In genomic region chr3:124812291-124813265, GRCh38 we compare ENCODE assay signal across 9 cellular contexts.
DNase-seq lines count a peak whose midpoint lies in the region; ATAC-seq, FAIRE-seq and TF ChIP-seq lines count a peak whose summit lies in the region.
"Had no signal": no experiment of that assay in that cellular context is flagged by ENCODE, and none has a peak within 500 bp of the region (broad histone marks: within the 10 kb centered on the region; RNA-seq: fewer than 3 reads in every experiment).

No MANE protein-coding gene starts in this region.

- H3K36me3 Mint-ChIP-seq in activated CD8-positive, alpha-beta memory T cell treated with anti-CD3 and anti-CD28 coated beads, Interleukin-2, amount 10 ng/mL, durations not matched to agents 7 days and 5 days: no peaks in the 10 kb centered on the region
- no peaks in the 10 kb centered on the region for H3K36me3 Mint-ChIP-seq in activated CD4-positive, alpha-beta T cell treated with anti-CD3 and anti-CD28 coated beads, Interleukin-2, amount 10 ng/mL, durations not matched to agents 24 days and 14 days (ENCODE audit: low read depth)
- H3K36me3 Mint-ChIP-seq: activated naive CD8-positive, alpha-beta T cell had no signal

- no peaks in the 10 kb centered on the region for H3K9me3 ChIP-seq in pancreas

- H3K36me3 ChIP-seq in pancreas: no peaks in the 10 kb centered on the region

- no peak for TF ChIP-seq CTCF in pancreas (IDR thresholded peaks at IDR 0.05)

- H3K27me3 Mint-ChIP-seq in activated CD8-positive, alpha-beta memory T cell treated with anti-CD3 and anti-CD28 coated beads, Interleukin-2, amount 10 ng/mL, durations not matched to agents 7 days and 5 days: peaks cover 25% of the 10 kb centered on the region
- peaks cover 13% of the 10 kb centered on the region for H3K27me3 Mint-ChIP-seq in activated CD4-positive, alpha-beta T cell treated with anti-CD3 and anti-CD28 coated beads, Interleukin-2, amount 10 ng/mL, durations not matched to agents 24 days and 14 days

- no peaks in the 10 kb centered on the region for H3K9me3 Mint-ChIP-seq in activated CD8-positive, alpha-beta memory T cell treated with anti-CD3 and anti-CD28 coated beads, Interleukin-2, amount 10 ng/mL, durations not matched to agents 7 days and 5 days (ENCODE audit: low read depth)
- H3K9me3 Mint-ChIP-seq in activated CD4-positive, alpha-beta T cell treated with anti-CD3 and anti-CD28 coated beads, Interleukin-2, amount 10 ng/mL, durations not matched to agents 24 days and 14 days: no peaks in the 10 kb centered on the region

- no peak overlapping the region for H3K4me3 ChIP-seq in pancreas

- DNase-seq in Daoy (ENCODE audit: low read depth) (peak; percentile 96), RCC 7860 (ENCODE audit: low spot score) (peak; percentile 82), fibroblast of the conjunctiva (ENCODE audit: low read depth) (peak; percentile 97), pancreas (no peak)
- no peak for DNase-seq in activated CD8-positive, alpha-beta memory T cell treated with anti-CD3 and anti-CD28 coated beads, Interleukin-2, amount 10 ng/mL, durations not matched to agents 7 days and 5 days
- no peak for DNase-seq in activated CD4-positive, alpha-beta T cell treated with anti-CD3 and anti-CD28 coated beads, Interleukin-2, amount 10 ng/mL, durations not matched to agents 24 days and 14 days

- no peaks in the 10 kb centered on the region for H3K4me1 Mint-ChIP-seq in activated CD8-positive, alpha-beta memory T cell treated with anti-CD3 and anti-CD28 coated beads, Interleukin-2, amount 10 ng/mL, durations not matched to agents 7 days and 5 days
- H3K4me1 Mint-ChIP-seq in activated CD4-positive, alpha-beta T cell treated with anti-CD3 and anti-CD28 coated beads, Interleukin-2, amount 10 ng/mL, durations not matched to agents 24 days and 14 days: no peaks in the 10 kb centered on the region

- H3K27ac ChIP-seq in pancreas: peak overlapping the region in 2 of 4 donors; percentile 32 to 51

- intact Hi-C loops in pancreas (cut with DNase I): no loop called here
- intact Hi-C loops in activated CD4-positive, alpha-beta T cell treated with anti-CD3 and anti-CD28 coated beads, Interleukin-2, amount 10 ng/mL, durations not matched to agents 24 days and 14 days (cut with micrococcal nuclease): no loop called here

- peak; percentile 94 for FAIRE-seq in RCC 7860 (lab: Jason Lieb, UNC)
- no peak for FAIRE-seq in pancreas (lab: Jason Lieb, UNC)

- H3K27me3 ChIP-seq in pancreas: no peaks in the 10 kb centered on the region

- no peak overlapping the region for H3K27ac Mint-ChIP-seq in activated CD8-positive, alpha-beta memory T cell treated with anti-CD3 and anti-CD28 coated beads, Interleukin-2, amount 10 ng/mL, durations not matched to agents 7 days and 5 days
- no peak overlapping the region for H3K27ac Mint-ChIP-seq in activated CD4-positive, alpha-beta T cell treated with anti-CD3 and anti-CD28 coated beads, Interleukin-2, amount 10 ng/mL, durations not matched to agents 24 days and 14 days
- H3K27ac Mint-ChIP-seq: activated naive CD8-positive, alpha-beta T cell had no signal

- peaks cover 0 to 12% (median 8%) of the 10 kb centered on the region in 3 donors for H3K4me1 ChIP-seq in pancreas

- WGBS in pancreas, 2 donors: 89 to 90% methylated on average over 15 of the region's 15 CpGs

- CTCF ChIA-PET in activated CD8-positive, alpha-beta memory T cell treated with anti-CD3 and anti-CD28 coated beads, Interleukin-2, amount 10 ng/mL, durations not matched to agents 7 days and 5 days (lab: Charles Lee): no interaction called here

- ATAC-seq in pancreas: peak in 3 of 4 donors; percentile 52 to 65 (median 61)
- ATAC-seq in activated CD8-positive, alpha-beta memory T cell treated with anti-CD3 and anti-CD28 coated beads, Interleukin-2, amount 10 ng/mL, durations not matched to agents 7 days and 5 days: no peak
- no peak for ATAC-seq in GM21360 (IDR thresholded peaks at IDR 0.05; ENCODE audit: unreplicated experiment)
- no peak for ATAC-seq in HG03342 (IDR thresholded peaks at IDR 0.05; ENCODE audit: unreplicated experiment)

- H3K4me3 Mint-ChIP-seq in activated CD8-positive, alpha-beta memory T cell treated with anti-CD3 and anti-CD28 coated beads, Interleukin-2, amount 10 ng/mL, durations not matched to agents 7 days and 5 days: no peak overlapping the region
- H3K4me3 Mint-ChIP-seq in activated CD4-positive, alpha-beta T cell treated with anti-CD3 and anti-CD28 coated beads, Interleukin-2, amount 10 ng/mL, durations not matched to agents 24 days and 14 days: no peak overlapping the region
- H3K4me3 Mint-ChIP-seq: activated naive CD8-positive, alpha-beta T cell had no signal

Comparison
In these comparisons a context has a peak if more than half of its experiments do, and no peak if none do; other contexts are left out.
1. DNase-seq: peak in Daoy (single experiment), RCC 7860 (single experiment) and fibroblast of the conjunctiva (single experiment); none in pancreas (0 of 6), activated CD8-positive, alpha-beta memory T cell treated with anti-CD3 and anti-CD28 coated beads, Interleukin-2, amount 10 ng/mL, durations not matched to agents 7 days and 5 days (single experiment) and activated CD4-positive, alpha-beta T cell treated with anti-CD3 and anti-CD28 coated beads, Interleukin-2, amount 10 ng/mL, durations not matched to agents 24 days and 14 days (single experiment).
2. ATAC-seq: peak in pancreas (3 of 4); none in activated CD8-positive, alpha-beta memory T cell treated with anti-CD3 and anti-CD28 coated beads, Interleukin-2, amount 10 ng/mL, durations not matched to agents 7 days and 5 days (single experiment), GM21360 (single experiment) and HG03342 (single experiment).